In genomic region chr16:51163366-51163765, GRCh38 we compare ENCODE assay signal across 25 cellular contexts. TPM values are rescaled to one million over a fixed set of nuclear protein-coding genes. Genes with fewer than 3 reads are reported as not detected.
"Had no signal": no experiment of that assay in that cellular context is flagged by ENCODE, and none has a peak within 500 bp of the region (broad histone marks: within the 10 kb centered on the region; RNA-seq: fewer than 3 reads in every experiment).

No MANE protein-coding gene starts in this region.

- H3K27ac Mint-ChIP-seq: activated CD4-positive, alpha-beta memory T cell treated with anti-CD3 and anti-CD28 coated beads for 36 hours; activated CD4-positive, alpha-beta T cell treated with anti-CD3 and anti-CD28 coated beads, Interleukin-2, amount 10 ng/mL, durations not matched to agents 24 days and 14 days; activated T-helper 17 cell treated with anti-CD3 and anti-CD28 coated beads, Interleukin-2, amount 50 U/mL, for 72 hours; dendritic cell treated with granulocyte-macrophage colony-stimulating factor and Interleukin-4, amounts not matched to agents 40 ng/mL and 50 ng/mL, for 4 days; endodermal cell; naive thymus-derived CD4-positive, alpha-beta T cell; T-helper 1 cell treated with Interleukin-12 subunit alpha and Interleukin-12 subunit beta and Interleukin-4 antibody, amounts not matched to agents 30 μg/mL and 1 μg/mL, for 36 hours had no signal

- DNase-seq: activated CD4-positive, alpha-beta memory T cell treated with anti-CD3 and anti-CD28 coated beads for 36 hours; activated CD4-positive, alpha-beta T cell treated with anti-CD3 and anti-CD28 coated beads, Interleukin-2, amount 10 ng/mL, durations not matched to agents 24 days and 14 days; activated CD4-positive, CD25-positive, alpha-beta regulatory T cell treated with anti-CD3 and anti-CD28 coated beads, Interleukin-2, amount 50 U/mL, for 72 hours; activated gamma-delta T cell treated with Interleukin-2 at 50 U/mL for 16 hours; activated naive CD4-positive, alpha-beta T cell treated with anti-CD3 and anti-CD28 coated beads, Interleukin-2, amount 50 U/mL, for 16 hours; activated T-cell treated with anti-CD3 and anti-CD28 coated beads, Interleukin-2, amount 50 U/mL, for 4 hours; endodermal cell; foreskin melanocyte; hippocampal formation; midbrain; naive thymus-derived CD4-positive, alpha-beta T cell; pancreas; psoas muscle; sigmoid colon; stimulated activated naive CD4-positive, alpha-beta T cell; T-helper 9 cell; tibial artery had no signal

- H3K27ac ChIP-seq: pancreas, psoas muscle, sigmoid colon, suprapubic skin, tibial artery had no signal

- H3K4me1 ChIP-seq: pancreas, psoas muscle, sigmoid colon, suprapubic skin, tibial artery had no signal

- H3K36me3 Mint-ChIP-seq: activated CD4-positive, alpha-beta memory T cell treated with anti-CD3 and anti-CD28 coated beads for 36 hours; naive thymus-derived CD4-positive, alpha-beta T cell had no signal

- H3K4me1 Mint-ChIP-seq: activated CD4-positive, alpha-beta T cell treated with anti-CD3 and anti-CD28 coated beads, Interleukin-2, amount 10 ng/mL, durations not matched to agents 24 days and 14 days; activated T-helper 17 cell treated with anti-CD3 and anti-CD28 coated beads, Interleukin-2, amount 50 U/mL, for 72 hours; central memory CD8-positive, alpha-beta T cell; naive thymus-derived CD4-positive, alpha-beta T cell had no signal

- H3K27me3 Mint-ChIP-seq: activated CD4-positive, alpha-beta T cell treated with anti-CD3 and anti-CD28 coated beads, Interleukin-2, amount 10 ng/mL, durations not matched to agents 24 days and 14 days had no signal

- H3K4me3 Mint-ChIP-seq: activated CD4-positive, alpha-beta memory T cell treated with anti-CD3 and anti-CD28 coated beads for 36 hours; activated CD4-positive, alpha-beta T cell treated with anti-CD3 and anti-CD28 coated beads, Interleukin-2, amount 10 ng/mL, durations not matched to agents 24 days and 14 days; activated T-cell treated with anti-CD3 and anti-CD28 coated beads, Interleukin-2, amount 50 U/mL, for 4 hours; activated T-helper 17 cell treated with anti-CD3 and anti-CD28 coated beads, Interleukin-2, amount 50 U/mL, for 72 hours; central memory CD8-positive, alpha-beta T cell; dendritic cell treated with granulocyte-macrophage colony-stimulating factor and Interleukin-4, amounts not matched to agents 40 ng/mL and 50 ng/mL, for 4 days; endodermal cell; naive thymus-derived CD4-positive, alpha-beta T cell; neural crest cell; T-helper 1 cell treated with Interleukin-12 subunit alpha and Interleukin-12 subunit beta and Interleukin-4 antibody, amounts not matched to agents 30 μg/mL and 1 μg/mL, for 36 hours had no signal

- H3K9me3 Mint-ChIP-seq: activated CD4-positive, alpha-beta memory T cell treated with anti-CD3 and anti-CD28 coated beads for 36 hours; activated CD4-positive, alpha-beta T cell treated with anti-CD3 and anti-CD28 coated beads, Interleukin-2, amount 10 ng/mL, durations not matched to agents 24 days and 14 days; activated T-cell treated with anti-CD3 and anti-CD28 coated beads, Interleukin-2, amount 50 U/mL, for 4 hours; activated T-helper 17 cell treated with anti-CD3 and anti-CD28 coated beads, Interleukin-2, amount 50 U/mL, for 72 hours; central memory CD8-positive, alpha-beta T cell; dendritic cell treated with granulocyte-macrophage colony-stimulating factor and Interleukin-4, amounts not matched to agents 40 ng/mL and 50 ng/mL, for 4 days; T-helper 1 cell treated with Interleukin-12 subunit alpha and Interleukin-12 subunit beta and Interleukin-4 antibody, amounts not matched to agents 30 μg/mL and 1 μg/mL, for 36 hours had no signal

- H3K4me3 ChIP-seq: pancreas, psoas muscle, sigmoid colon, suprapubic skin, tibial artery had no signal

- H3K36me3 ChIP-seq: pancreas, sigmoid colon, suprapubic skin, tibial artery had no signal

- ATAC-seq: activated T-cell treated with anti-CD3 and anti-CD28 coated beads, Interleukin-2, amount 50 U/mL, for 4 hours; activated T-helper 17 cell treated with anti-CD3 and anti-CD28 coated beads, Interleukin-2, amount 50 U/mL, for 72 hours; esophagus mucosa; naive thymus-derived CD4-positive, alpha-beta T cell; pancreas; psoas muscle had no signal

- H3K9me3 ChIP-seq: pancreas, psoas muscle, sigmoid colon, suprapubic skin, tibial artery had no signal

RNA-seq across cellular contexts. Expression of gene SALL1, which starts 12.3 kb away (rescaled TPM):
- total RNA-seq: activated CD4-positive, alpha-beta memory T cell treated with anti-CD3 and anti-CD28 coated beads for 36 hours; activated CD4-positive, alpha-beta T cell treated with anti-CD3 and anti-CD28 coated beads, Interleukin-2, amount 10 ng/mL, durations not matched to agents 24 days and 14 days; activated T-cell treated with anti-CD3 and anti-CD28 coated beads, Interleukin-2, amount 50 U/mL, for 4 hours; activated T-helper 17 cell treated with anti-CD3 and anti-CD28 coated beads, Interleukin-2, amount 50 U/mL, for 72 hours; bronchial epithelial cell; esophagus mucosa; naive thymus-derived CD4-positive, alpha-beta T cell; psoas muscle; sigmoid colon had no signal
- polyA plus RNA-seq: naive thymus-derived CD4-positive, alpha-beta T cell; psoas muscle had no signal
